15 cellular contexts compared by ENCODE assay signal in the genomic region with DNA sequence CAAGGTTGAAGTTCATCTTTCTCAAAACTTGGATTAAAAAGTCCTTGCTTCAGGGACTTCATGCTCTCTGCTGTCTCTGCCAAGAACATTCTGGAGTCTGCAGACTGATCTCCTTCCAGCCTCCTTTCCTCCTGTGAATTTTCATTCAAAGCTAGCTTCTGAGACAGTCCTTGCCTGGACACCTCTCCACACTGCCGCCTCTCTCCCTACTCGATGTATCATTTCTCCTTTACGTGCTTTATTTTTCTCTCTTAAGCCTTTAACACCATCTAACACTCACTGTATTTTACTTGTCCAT.
DNase-seq lines count a peak whose midpoint lies in the region; ATAC-seq, FAIRE-seq and TF ChIP-seq lines count a peak whose summit lies in the region.
"Had no signal": no experiment of that assay in that cellular context is flagged by ENCODE, and none has a peak within 500 bp of the region (broad histone marks: within the 10 kb centered on the region; RNA-seq: fewer than 3 reads in every experiment).

No MANE protein-coding gene starts in this region.

- H3K27me3 ChIP-seq in left ventricle myocardium inferior (ENCODE audit: low read depth) (no peaks in the 10 kb centered on the region), keratinocyte (ENCODE audit: control insufficient read depth, extremely low read depth, insufficient read depth, low read length) (no peaks in the 10 kb centered on the region)
- H3K27me3 ChIP-seq: BLaER1 treated with 17β-estradiol and CSF1 and Interleukin-3, amounts not matched to agents 10 nM and 100 nM had no signal

- peak; percentile 75 for ATAC-seq in Right ventricle myocardium superior (ENCODE audit: poor library complexity)
- ATAC-seq in left cardiac atrium = no peak
- no peak for ATAC-seq in GM21367 (IDR thresholded peaks at IDR 0.05; ENCODE audit: unreplicated experiment)
- ATAC-seq: CD8-positive, alpha-beta T cell; GM12878 had no signal

- no peak overlapping the region for H2AFZ ChIP-seq in keratinocyte (ENCODE audit: control insufficient read depth, low read length)
- H2AFZ ChIP-seq: GM23248 had no signal

- FAIRE-seq in keratinocyte (lab: Jason Lieb, UNC) = peak; percentile 23
- FAIRE-seq: GM12878, GM19239 had no signal

- H3K27ac ChIP-seq in left ventricle myocardium inferior (replicated peaks) (peak overlapping the region; percentile 39), keratinocyte (ENCODE audit: control insufficient read depth, insufficient read depth, low read length) (no peak overlapping the region)
- H3K27ac ChIP-seq: BLaER1 treated with 17β-estradiol and CSF1 and Interleukin-3, amounts not matched to agents 10 nM and 100 nM; GM23248 had no signal

- no peaks in the 10 kb centered on the region for H3K79me2 ChIP-seq in keratinocyte (ENCODE audit: control insufficient read depth, insufficient read depth, low read length)

- dilution Hi-C loops in keratinocyte (cut with MboI; ENCODE audit: extremely low pct_ligation_motif_present, low sequenced_read_pairs) = no loop called here

- H3K36me3 ChIP-seq in left ventricle myocardium inferior = no peaks in the 10 kb centered on the region
- no peaks in the 10 kb centered on the region for H3K36me3 ChIP-seq in keratinocyte (ENCODE audit: control insufficient read depth in 2 of 2, extremely low read depth in 1 of 2, insufficient read depth in 2 of 2, low read length in 2 of 2)
- H3K36me3 ChIP-seq: BLaER1 treated with 17β-estradiol and CSF1 and Interleukin-3, amounts not matched to agents 10 nM and 100 nM had no signal

- intact Hi-C loops in Right ventricle myocardium superior (cut with DNase I) (no loop called here), left cardiac atrium (cut with DNase I) (no loop called here), left ventricle myocardium inferior (cut with micrococcal nuclease) (no loop called here)

- no peak overlapping the region for H3K9ac ChIP-seq in keratinocyte (ENCODE audit: control insufficient read depth, extremely low read depth, insufficient read depth, low read length)
- H3K9ac ChIP-seq: BLaER1 treated with 17β-estradiol and CSF1 and Interleukin-3, amounts not matched to agents 10 nM and 100 nM; GM23248 had no signal

- H3K4me3 ChIP-seq in left ventricle myocardium inferior = no peak overlapping the region
- no peak overlapping the region for H3K4me3 ChIP-seq in keratinocyte (ENCODE audit: control insufficient read depth in 2 of 3, extremely low read depth in 1 of 3, insufficient read depth in 2 of 3, low read depth in 1 of 3, low read length in 3 of 3)
- H3K4me3 ChIP-seq: BLaER1 treated with 17β-estradiol and CSF1 and Interleukin-3, amounts not matched to agents 10 nM and 100 nM; GM12878; GM23248 had no signal

- no peak for DNase-seq in Right ventricle myocardium superior
- no peak for DNase-seq in left cardiac atrium
- no peak for DNase-seq in left ventricle myocardium inferior
- DNase-seq in keratinocyte (ENCODE audit: low read depth, low spot score) = no peak
- DNase-seq in NCI-H1436 treated with DMSO at 0.1 percent for 48 hours (lab: John Stamatoyannopoulos, UW) = no peak
- DNase-seq: Calu3; CD8-positive, alpha-beta T cell; DND-41; EL; GM23248; HCEC 1CT had no signal

- H4K20me1 ChIP-seq in keratinocyte (ENCODE audit: control insufficient read depth, extremely low read depth, insufficient read depth, low read length) = no peaks in the 10 kb centered on the region
- H4K20me1 ChIP-seq: BLaER1 treated with 17β-estradiol and CSF1 and Interleukin-3, amounts not matched to agents 10 nM and 100 nM had no signal

- H3K4me2 ChIP-seq in keratinocyte (ENCODE audit: control insufficient read depth, extremely low read depth, insufficient read depth, low read depth, low read length) = no peak overlapping the region
- H3K4me2 ChIP-seq: BLaER1 treated with 17β-estradiol and CSF1 and Interleukin-3, amounts not matched to agents 10 nM and 100 nM had no signal

- H3K4me1 ChIP-seq in left ventricle myocardium inferior = peaks cover 11% of the 10 kb centered on the region
- H3K4me1 ChIP-seq in keratinocyte (ENCODE audit: control insufficient read depth, extremely low read depth, insufficient read depth, low read length) = peaks cover 18% of the 10 kb centered on the region
- H3K4me1 ChIP-seq: BLaER1 treated with 17β-estradiol and CSF1 and Interleukin-3, amounts not matched to agents 10 nM and 100 nM had no signal

- H3K9me3 ChIP-seq in left ventricle myocardium inferior (replicated peaks) (no peaks in the 10 kb centered on the region), keratinocyte (ENCODE audit: control insufficient read depth, low read depth, low read length) (no peaks in the 10 kb centered on the region)

- TF ChIP-seq CTCF in left ventricle myocardium inferior (IDR thresholded peaks at IDR 0.05; ENCODE audit: borderline replicate concordance) = no peak
- no peak for TF ChIP-seq CTCF in keratinocyte (optimal IDR thresholded peaks at IDR 0.05 in 1 of 3, IDR thresholded peaks at IDR 0.05 in 1 of 3, conservative IDR thresholded peaks at IDR 0.05 in 1 of 3; ENCODE audit: extremely low read depth in 1 of 3, insufficient read depth in 2 of 3, low read length in 3 of 3)

- no peaks in the 10 kb centered on the region for H3K9me1 ChIP-seq in keratinocyte (ENCODE audit: control insufficient read depth, extremely low read depth, insufficient read depth, low read length)
